In genomic region chr19:47255947-47256687, GRCh38 we compare ENCODE assay signal across 1 cellular context.
A peak's percentile ranks its signal among the peaks of the same experiment; 100 is the strongest.
TF ChIP-seq lines count a peak whose summit lies in the region.

TSS of gene CCDC9 (plus strand) at chr19:47256525. CDS start at chr19:47258401, 1,876 bp downstream.

TF ChIP-seq in GM12878, 131 proteins besides CTCF, POLR2A, EP300 and RAD21 (continued from another document and continues in another):
- TF ChIP-seq E2F8 (IDR thresholded peaks at IDR 0.05; ENCODE audit: low read depth, partially characterized antibody) (peak; percentile 60), PBX3 (IDR thresholded peaks at IDR 0.05; ENCODE audit: insufficient replicate concordance, low read depth, low read length) (no peak), ZBED1 (IDR thresholded peaks at IDR 0.05; ENCODE audit: borderline replicate concordance) (no peak), BCL11A (IDR thresholded peaks at IDR 0.05; ENCODE audit: low read depth, low read length) (no peak), WRNIP1 (IDR thresholded peaks at IDR 0.05; ENCODE audit: borderline replicate concordance, low read depth, low read length) (no peak), CEBPB (IDR thresholded peaks at IDR 0.05; ENCODE audit: borderline replicate concordance in 1 of 2, low read depth in 2 of 2, low read length in 2 of 2) (no peak), TCF7 (IDR thresholded peaks at IDR 0.05; ENCODE audit: borderline replicate concordance) (no peak), NFYA (IDR thresholded peaks at IDR 0.05; ENCODE audit: borderline replicate concordance, low read depth, low read length) (no peak), NR2C1 (IDR thresholded peaks at IDR 0.05) (peak; percentile 70), HSF1 (IDR thresholded peaks at IDR 0.05; ENCODE audit: low read depth, low read length) (no peak), USF2 (IDR thresholded peaks at IDR 0.05; ENCODE audit: borderline replicate concordance, low read depth, low read length) (peak; percentile 95), CBX3 (IDR thresholded peaks at IDR 0.05; ENCODE audit: borderline replicate concordance, low read depth) (no peak), SMC3 (IDR thresholded peaks at IDR 0.05; ENCODE audit: borderline replicate concordance, low read length) (no peak), PAX5 (IDR thresholded peaks at IDR 0.05; ENCODE audit: borderline replicate concordance, low read depth, low read length) (0 out of 2 replicates have a peak, but pooled peaks have one; percentile 33), FOS (IDR thresholded peaks at IDR 0.05; ENCODE audit: borderline replicate concordance, extremely low read depth, insufficient read length) (no peak), EGR1 (IDR thresholded peaks at IDR 0.05; ENCODE audit: borderline replicate concordance in 1 of 2, low read depth in 2 of 2, low read length in 2 of 2) (peak in 1 of 2 experiments; percentile 70; a peak in 1 of 3 replicates), SIX5 (IDR thresholded peaks at IDR 0.05; ENCODE audit: low read depth, low read length, severe bottlenecking) (no peak), REST (IDR thresholded peaks at IDR 0.05; ENCODE audit: low read depth, low read length) (no peak), PKNOX1 (IDR thresholded peaks at IDR 0.05) (0 out of 2 replicates have a peak, but pooled peaks have one; percentile 23), JUND (IDR thresholded peaks at IDR 0.05; ENCODE audit: low read depth, low read length) (no peak), MEF2B (IDR thresholded peaks at IDR 0.05; ENCODE audit: partially characterized antibody, poor library complexity, severe bottlenecking) (peak; percentile 37), ZNF24 (IDR thresholded peaks at IDR 0.05) (no peak), BMI1 (IDR thresholded peaks at IDR 0.05; ENCODE audit: borderline replicate concordance) (no peak), IRF4 (IDR thresholded peaks at IDR 0.05; ENCODE audit: low read depth, low read length) (no peak; the same call in 1 of the 2 replicates), RELA (IDR thresholded peaks at IDR 0.05; ENCODE audit: borderline replicate concordance, partially characterized antibody) (peak; percentile 90), SKIL (IDR thresholded peaks at IDR 0.05; ENCODE audit: low read depth, poor library complexity, severe bottlenecking) (peak; percentile 44), BCLAF1 (IDR thresholded peaks at IDR 0.05) (no peak), NRF1 (conservative IDR thresholded peaks at IDR 0.05; ENCODE audit: low read depth, low read length) (no peak), BCL3 (IDR thresholded peaks at IDR 0.05; ENCODE audit: borderline replicate concordance, insufficient read depth, low read depth, low read length, poor library complexity, severe bottlenecking) (no peak), SREBF2 (IDR thresholded peaks at IDR 0.05; ENCODE audit: low read length) (0 out of 2 replicates have a peak, but pooled peaks have one; percentile 50), PAX8 (IDR thresholded peaks at IDR 0.05) (no peak), NBN (IDR thresholded peaks at IDR 0.05) (peak; percentile 85), ZNF217 (IDR thresholded peaks at IDR 0.05) (no peak), RFX5 (IDR thresholded peaks at IDR 0.05; ENCODE audit: low read depth, low read length) (no peak), FOXM1 (IDR thresholded peaks at IDR 0.05; ENCODE audit: low read depth, low read length) (no peak), TCF3 (IDR thresholded peaks at IDR 0.05; ENCODE audit: borderline replicate concordance, insufficient read depth, low read depth, low read length) (peak; percentile 37; the same call in 1 of the 2 replicates), BHLHE40 (IDR thresholded peaks at IDR 0.05; ENCODE audit: borderline replicate concordance in 1 of 2, low read depth in 2 of 2, low read length in 1 of 2) (peak; percentile 88 to 96)
